ENCODE assay signal across 8 cellular contexts in genomic region chr15:31352911-31353811, GRCh38. TPM values are rescaled to one million over a fixed set of nuclear protein-coding genes. Genes with fewer than 3 reads are reported as not detected.
A peak's percentile ranks its signal among the peaks of the same experiment; 100 is the strongest.
DNase-seq lines count a peak whose midpoint lies in the region; ATAC-seq and TF ChIP-seq lines count a peak whose summit lies in the region.

No MANE protein-coding gene starts in this region.

- no peaks in the 10 kb centered on the region for H3K79me2 ChIP-seq in PC-9 (ENCODE audit: low read depth)

- DNase-seq in GM10248 (ENCODE audit: extremely low spot score): peak; percentile 89
- peak; percentile 82 for DNase-seq in IMR-90
- peak; percentile 20 for DNase-seq in SW480 (ENCODE audit: low spot score)
- peak; percentile 81 for DNase-seq in dedifferentiated amniotic fluid mesenchymal stem cell (ENCODE audit: extremely low spot score)
- peak; percentile 96 for DNase-seq in mesenchymal stem cell
- DNase-seq in PC-9: no peak

- peak overlapping the region; percentile 82 for H3K18ac ChIP-seq in IMR-90 (ENCODE audit: low read depth, low read length)
- H3K18ac ChIP-seq in mesenchymal stem cell (ENCODE audit: low read depth in 1 of 2, low read length in 2 of 2): peak overlapping the region; percentile 68 to 93

- H3K79me1 ChIP-seq in IMR-90 (ENCODE audit: low read depth in 1 of 2, low read length in 2 of 2) (peaks cover 46 to 87% of the 10 kb centered on the region in 2 experiments), mesenchymal stem cell (replicated peaks; ENCODE audit: low read length, poor library complexity, severe bottlenecking) (peaks cover 53% of the 10 kb centered on the region)

- no peak overlapping the region for H3K56ac ChIP-seq in IMR-90 (ENCODE audit: extremely low read depth, insufficient read depth, low read length)

- H3K23ac ChIP-seq in IMR-90 (ENCODE audit: low read depth, low read length) (peak overlapping the region; percentile 48; the same call in 1 of the 2 replicates), mesenchymal stem cell (ENCODE audit: low read length in 2 of 2) (no peak overlapping the region)

- peak overlapping the region; percentile 94 for H3K4ac ChIP-seq in IMR-90 (ENCODE audit: low read depth, low read length)
- H3K4ac ChIP-seq in mesenchymal stem cell (ENCODE audit: low read depth in 1 of 2, low read length in 2 of 2): peak overlapping the region; percentile 85 to 88

- H4K8ac ChIP-seq in IMR-90 (ENCODE audit: low read depth in 2 of 2, low read length in 2 of 2): peak overlapping the region in 1 of 2 experiments; percentile 91; a peak in 2 of 4 replicates
- peak overlapping the region; percentile 84 for H4K8ac ChIP-seq in mesenchymal stem cell (ENCODE audit: low read length)

- BruUV-seq in IMR-90 (replicated peaks; lab: Mats Ljungman, UMichigan): no TSS peak
- no TSS peak for BruUV-seq in PC-9 (replicated peaks; lab: Mats Ljungman, UMichigan)

- peak overlapping the region; percentile 74 for H3K27ac ChIP-seq in IMR-90 (ENCODE audit: insufficient read depth, low read length)
- no peak overlapping the region for H3K27ac ChIP-seq in mesenchymal stem cell (ENCODE audit: low read length, poor library complexity, severe bottlenecking)
- H3K27ac ChIP-seq in thymus (ENCODE audit: low read depth): peak overlapping the region; percentile 83
- H3K27ac ChIP-seq in PC-9: no peak overlapping the region

- POLR2A ChIA-PET in GM10248 (lab: Yijun Ruan, JAX) (interaction anchor here (0.7 to 1.3 kb wide), 2 partner anchors 12 to 82 kb away, joined by 3 to 5 read pairs; no protein-coding TSS in a partner anchor), IMR-90 (lab: Charles Lee; ENCODE audit: unreplicated experiment) (no interaction called here), PC-9 (lab: Charles Lee; ENCODE audit: unreplicated experiment) (no interaction called here)

- H4K20me1 ChIP-seq in IMR-90 (ENCODE audit: insufficient read depth, low read length) (peaks cover 49% of the 10 kb centered on the region), PC-9 (ENCODE audit: insufficient read depth) (no peaks in the 10 kb centered on the region)

- intact Hi-C loops in IMR-90 (cut with micrococcal nuclease): no loop called here
- intact Hi-C loops in PC-9 (cut with micrococcal nuclease; ENCODE audit: unreplicated experiment): no loop called here

- peak overlapping the region; percentile 19; the same call in 1 of the 2 replicates for H3K9ac ChIP-seq in IMR-90 (ENCODE audit: low read depth, low read length)
- H3K9ac ChIP-seq in mesenchymal stem cell (ENCODE audit: low read length): peak overlapping the region; percentile 85

- CTCF ChIA-PET in GM10248 (lab: Yijun Ruan, JAX): interaction anchor here (0.9 to 3.4 kb wide), 9 partner anchors 10 to 136 kb away, joined by 3 to 25 read pairs (median 5); no protein-coding TSS in a partner anchor
- CTCF ChIA-PET in IMR-90 (lab: Yijun Ruan, JAX): interaction anchor here (1.2 kb wide), 1 partner anchor 136 kb away, joined by 3 read pairs; no protein-coding TSS in a partner anchor
- CTCF ChIA-PET in PC-9 (lab: Charles Lee): no interaction called here

- ATAC-seq in GM21447 (IDR thresholded peaks at IDR 0.05; ENCODE audit: unreplicated experiment): peak; percentile 71
- peak; percentile 76 for ATAC-seq in IMR-90 (ENCODE audit: low read depth)

- TF ChIP-seq CTCF in GM10248 (IDR thresholded peaks at IDR 0.05; ENCODE audit: control extremely low read depth, extremely low read depth, low read depth, missing control alignments): peak; percentile 36
- TF ChIP-seq CTCF in IMR-90 (conservative IDR thresholded peaks at IDR 0.05; ENCODE audit: low read depth, low read length): no peak
- no peak for TF ChIP-seq CTCF in PC-9 (conservative IDR thresholded peaks at IDR 0.05)

- H2BK120ac ChIP-seq in IMR-90 (ENCODE audit: low read depth, low read length) (peak overlapping the region; percentile 93), mesenchymal stem cell (ENCODE audit: low read depth, low read length) (peak overlapping the region; percentile 59)

- H2BK15ac ChIP-seq in IMR-90 (ENCODE audit: low read depth, low read length) (peak overlapping the region; percentile 55; the same call in 1 of the 3 replicates), mesenchymal stem cell (ENCODE audit: low read depth, poor library complexity, severe bottlenecking) (no peak overlapping the region)

- dilution Hi-C loops in IMR-90 (cut with HindIII; ENCODE audit: low sequenced_read_pairs, unreplicated experiment): no loop called here

- 60% methylated on average over 2 of the region's 14 CpGs; no CpG with 5 or more reads in 1 of the 2 experiments for WGBS in IMR-90 (ENCODE audit: extremely low coverage in 2 of 2, insufficient read length in 1 of 2), 2 experiments
- 44% methylated on average over 13 of the region's 14 CpGs for WGBS in mesenchymal stem cell
- 12% methylated on average over 14 of the region's 14 CpGs for WGBS in thymus

- in situ Hi-C loops in IMR-90 (cut with MboI; ENCODE audit: low sequenced_read_pairs): no loop called here

- H2BK5ac ChIP-seq in IMR-90 (ENCODE audit: low read depth, low read length, poor library complexity, severe bottlenecking) (peak overlapping the region; percentile 78), mesenchymal stem cell (ENCODE audit: low read depth, low read length, poor library complexity, severe bottlenecking) (no peak overlapping the region)

- peak overlapping the region; percentile 84 for H4K5ac ChIP-seq in IMR-90 (ENCODE audit: low read depth, low read length)

- TF ChIP-seq RAD21 in IMR-90 (IDR thresholded peaks at IDR 0.05; ENCODE audit: low read length): peak; percentile 22; the same call in 1 of the 2 replicates

- H2AK5ac ChIP-seq in IMR-90 (ENCODE audit: low read depth, low read length) (peak overlapping the region; percentile 96; the same call in 1 of the 2 replicates), mesenchymal stem cell (ENCODE audit: low read length, severe bottlenecking) (no peak overlapping the region)

- H3K27me3 ChIP-seq in IMR-90 (ENCODE audit: control insufficient read depth, insufficient read depth, low read length) (no peaks in the 10 kb centered on the region), mesenchymal stem cell (ENCODE audit: control insufficient read depth in 1 of 2, insufficient read depth in 1 of 2, low read length in 2 of 2) (no peaks in the 10 kb centered on the region), thymus (ENCODE audit: control insufficient read depth, insufficient read depth) (no peaks in the 10 kb centered on the region), PC-9 (ENCODE audit: insufficient read depth, low read depth) (peaks cover 67% of the 10 kb centered on the region)

- H2AFZ ChIP-seq in IMR-90 (replicated peaks; ENCODE audit: low read length, poor library complexity) (peak overlapping the region; percentile 71), mesenchymal stem cell (ENCODE audit: low read depth, low read length) (no peak overlapping the region), PC-9 (no peak overlapping the region)

- no peaks in the 10 kb centered on the region for H3K9me2 ChIP-seq in PC-9 (ENCODE audit: insufficient read depth)

- H3K4me1 ChIP-seq in IMR-90 (ENCODE audit: control insufficient read depth, insufficient read depth, low read length) (peaks cover 23% of the 10 kb centered on the region), mesenchymal stem cell (ENCODE audit: control insufficient read depth, insufficient read depth, low read depth, low read length) (peaks cover 22% of the 10 kb centered on the region), thymus (ENCODE audit: control insufficient read depth, insufficient read depth, low read length) (peaks cover 94% of the 10 kb centered on the region), PC-9 (replicated peaks; ENCODE audit: insufficient read depth) (no peaks in the 10 kb centered on the region)

- H3K4me3 ChIP-seq in IMR-90 (ENCODE audit: insufficient read depth, low read depth, low read length) (no peak overlapping the region), mesenchymal stem cell (ENCODE audit: insufficient read depth in 1 of 2, low read depth in 1 of 2, low read length in 2 of 2) (peak overlapping the region in 1 of 2 experiments; percentile 49), thymus (ENCODE audit: low read length) (peak overlapping the region; percentile 41), PC-9 (no peak overlapping the region)

- no peaks in the 10 kb centered on the region; the same call in 1 of the 2 replicates for H3K36me3 ChIP-seq in IMR-90 (ENCODE audit: control insufficient read depth, insufficient read depth, low read length)
- peaks cover 13% of the 10 kb centered on the region in 2 experiments for H3K36me3 ChIP-seq in mesenchymal stem cell (ENCODE audit: control insufficient read depth in 1 of 2, insufficient read depth in 2 of 2, low read depth in 1 of 2, low read length in 2 of 2)
- peaks cover 45% of the 10 kb centered on the region for H3K36me3 ChIP-seq in thymus (ENCODE audit: control insufficient read depth, insufficient read depth)
- H3K36me3 ChIP-seq in PC-9 (ENCODE audit: low read depth): no peaks in the 10 kb centered on the region

- peak overlapping the region; percentile 71 to 85 for H2BK12ac ChIP-seq in mesenchymal stem cell (ENCODE audit: low read length in 2 of 2)

- no peaks in the 10 kb centered on the region for H3F3A ChIP-seq in PC-9 (ENCODE audit: insufficient read depth, low read depth)

- H2BK20ac ChIP-seq in IMR-90 (ENCODE audit: low read depth, low read length): peak overlapping the region; percentile 81; the same call in 1 of the 2 replicates

- H4K91ac ChIP-seq in IMR-90 (ENCODE audit: insufficient read depth, low read depth, low read length): peak overlapping the region; percentile 83; the same call in 1 of the 2 replicates
- peak overlapping the region; percentile 76 for H4K91ac ChIP-seq in mesenchymal stem cell (ENCODE audit: low read length)

- peaks cover 37% of the 10 kb centered on the region for H3K9me1 ChIP-seq in IMR-90 (ENCODE audit: insufficient read depth, low read length)

- H3K9me3 ChIP-seq in IMR-90 (ENCODE audit: control insufficient read depth, insufficient read depth, low read length) (no peaks in the 10 kb centered on the region), mesenchymal stem cell (ENCODE audit: control insufficient read depth, low read length) (no peaks in the 10 kb centered on the region), thymus (ENCODE audit: control insufficient read depth) (no peaks in the 10 kb centered on the region), PC-9 (ENCODE audit: insufficient read depth, low read depth) (no peaks in the 10 kb centered on the region)

- H3K4me2 ChIP-seq in IMR-90 (ENCODE audit: low read depth, low read length): peak overlapping the region; percentile 60
- peak overlapping the region; percentile 1 for H3K4me2 ChIP-seq in mesenchymal stem cell (ENCODE audit: low read length, poor library complexity, severe bottlenecking)
- no peak overlapping the region for H3K4me2 ChIP-seq in PC-9

- H3K14ac ChIP-seq in IMR-90 (replicated peaks; ENCODE audit: low read depth, low read length) (peak overlapping the region; percentile 85), mesenchymal stem cell (ENCODE audit: low read length in 2 of 2) (peak overlapping the region in 1 of 2 experiments; percentile 84)

- TF ChIP-seq POLR2A in IMR-90 (IDR thresholded peaks at IDR 0.05; ENCODE audit: low read depth, low read length): no peak

- peak overlapping the region; percentile 91 for H2AK9ac ChIP-seq in IMR-90 (replicated peaks; ENCODE audit: low read depth, low read length, poor library complexity)

RNA-seq across cellular contexts. Expression of gene KLF13, which starts 26.5 kb away (rescaled TPM):
- total RNA-seq in IMR-90 (2012; rRNA removed) (9.5 and 10.8 TPM in 2 replicates), PC-9 (2021) (2.5 and 3.4 TPM in 2 replicates)
- polyA plus RNA-seq in IMR-90 (2012; rRNA removed) (10.6 and 11.8 TPM in 2 replicates), thymus (107 TPM)
- 4.8 and 6.4 TPM in 2 replicates for polyA plus RNA-seq in IMR-90 (2012; cell fraction: cytosol; rRNA removed)
- polyA plus RNA-seq in IMR-90 (2012; cell fraction: nucleus; rRNA removed; ENCODE audit: low replicate concordance): 5.8 and 7.8 TPM in 2 replicates
- polyA plus RNA-seq in mesenchymal stem cell (2013, experiment 1 of 2): 93.2 TPM
- polyA plus RNA-seq in mesenchymal stem cell (2013, experiment 2 of 2): 91.8 TPM

Comparison
In these comparisons a context has a peak if more than half of its experiments do, and no peak if none do; other contexts are left out.
1. DNase-seq: peak in GM10248 (single experiment), IMR-90 (single experiment), SW480 (single experiment), dedifferentiated amniotic fluid mesenchymal stem cell (single experiment) and mesenchymal stem cell (single experiment); none in PC-9 (0 of 2).
2. H3K27ac ChIP-seq: peak in IMR-90 (single experiment) and thymus (single experiment); none in mesenchymal stem cell (single experiment) and PC-9 (single experiment).